In genomic region chr1:118008011-118008410, GRCh38 we compare ENCODE assay signal across 7 cellular contexts.
"Had no signal": no experiment of that assay in that cellular context is flagged by ENCODE, and none has a peak within 500 bp of the region (broad histone marks: within the 10 kb centered on the region; RNA-seq: fewer than 3 reads in every experiment).

No MANE protein-coding gene starts in this region.

- ATAC-seq: GM12878 had no signal

- H3K4me3 ChIP-seq: GM12878 had no signal

- DNase-seq: GDM1, GF-D8 had no signal

- FAIRE-seq: GM12878, GM12891, GM12892, GM18507, GM19239 had no signal
